In the genomic region with DNA sequence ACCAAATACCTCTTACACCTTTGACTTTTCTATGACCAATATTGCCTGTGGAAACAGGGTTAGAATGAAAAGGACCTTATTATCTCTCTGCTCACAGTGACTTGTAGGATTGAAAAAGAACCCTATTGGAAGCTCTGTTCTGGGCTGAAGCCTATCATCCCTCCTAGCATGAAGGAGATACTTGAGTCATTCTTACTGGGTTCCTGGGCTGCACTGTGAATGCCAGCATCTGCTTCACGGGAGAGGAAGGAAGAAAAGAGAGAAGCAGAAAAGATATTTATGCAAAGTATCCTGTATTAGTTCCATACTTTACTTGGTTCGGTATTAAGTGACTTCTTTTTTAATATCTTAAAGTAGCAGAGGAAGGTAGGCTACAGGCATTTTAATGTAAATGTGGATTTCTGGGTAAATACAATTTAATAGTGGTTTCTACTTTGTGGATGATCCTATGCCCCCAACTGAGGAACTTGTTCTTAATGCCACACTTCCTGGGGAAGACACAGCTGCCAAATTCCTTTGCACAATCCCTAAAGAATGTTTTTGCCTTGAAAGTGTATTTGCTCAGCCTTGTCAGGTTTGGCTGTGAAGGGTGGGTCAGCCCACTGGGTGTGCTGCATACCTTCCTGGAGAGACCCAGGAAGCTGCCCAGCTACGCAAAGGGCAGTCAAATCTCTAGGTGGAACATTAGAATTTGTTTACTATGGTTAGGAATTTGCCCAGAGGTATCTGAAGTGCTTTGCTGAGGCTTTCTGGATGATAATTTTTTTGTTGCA, we compare ENCODE assay signal across 14 cellular contexts. TPM values are rescaled to one million over a fixed set of nuclear protein-coding genes. Genes with fewer than 3 reads are reported as not detected.
A peak's percentile ranks its signal among the peaks of the same experiment; 100 is the strongest.
DNase-seq lines count a peak whose midpoint lies in the region; ATAC-seq and TF ChIP-seq lines count a peak whose summit lies in the region.
"Had no signal": no experiment of that assay in that cellular context is flagged by ENCODE, and none has a peak within 500 bp of the region (broad histone marks: within the 10 kb centered on the region; RNA-seq: fewer than 3 reads in every experiment).

No MANE protein-coding gene starts in this region.

- DNase-seq in ELF-1 (ENCODE audit: low read depth, low spot score) = peak; percentile 56
- peak; percentile 85 for DNase-seq in RWPE2 (ENCODE audit: low spot score)
- no peak for DNase-seq in esophagus squamous epithelium (lab: John Stamatoyannopoulos, UW)
- DNase-seq in trophoblast cell = peak; percentile 58 to 81
- no peak for DNase-seq in amniotic stem cell (lab: John Stamatoyannopoulos, UW)
- no peak for DNase-seq in SHP77 (lab: John Stamatoyannopoulos, UW)
- DNase-seq in neuronal stem cell (ENCODE audit: low spot score) = no peak
- DNase-seq in cerebellar nuclear complex (lab: John Stamatoyannopoulos, UW) = no peak
- DNase-seq: activated CD8-positive, alpha-beta memory T cell treated with anti-CD3 and anti-CD28 coated beads for 24 hours; KBM-7; NCI-H69; spleen had no signal

- H3K23ac ChIP-seq in trophoblast cell (ENCODE audit: low read length) (no peak overlapping the region), neuronal stem cell (ENCODE audit: low read depth, low read length, poor library complexity) (no peak overlapping the region)

- H2BK5ac ChIP-seq in trophoblast cell (ENCODE audit: low read depth, low read length, poor library complexity) = no peak overlapping the region
- no peak overlapping the region for H2BK5ac ChIP-seq in neuronal stem cell (ENCODE audit: low read length)

- H3K4ac ChIP-seq in trophoblast cell (ENCODE audit: low read depth, low read length) = no peak overlapping the region
- H3K4ac ChIP-seq in neuronal stem cell (ENCODE audit: low read length) = no peak overlapping the region

- no peak overlapping the region for H4K91ac ChIP-seq in trophoblast cell (ENCODE audit: low read depth, low read length)
- H4K91ac ChIP-seq in neuronal stem cell (ENCODE audit: low read depth, low read length, poor library complexity) = no peak overlapping the region

- TF ChIP-seq POLR2A in esophagus squamous epithelium (IDR thresholded peaks at IDR 0.05) = no peak

- H2BK12ac ChIP-seq in trophoblast cell (ENCODE audit: low read length) (no peak overlapping the region), neuronal stem cell (ENCODE audit: low read length) (no peak overlapping the region)

- H2BK120ac ChIP-seq in trophoblast cell (ENCODE audit: insufficient read depth, low read length, poor library complexity) (no peak overlapping the region), neuronal stem cell (ENCODE audit: low read depth, low read length) (no peak overlapping the region)

- H3K79me2 ChIP-seq in trophoblast cell (ENCODE audit: control insufficient read depth, insufficient read depth, low read length, poor library complexity) = no peaks in the 10 kb centered on the region

- H3K4me1 ChIP-seq in RWPE2 (ENCODE audit: insufficient read depth, poor library complexity, severe bottlenecking) = peaks cover 43% of the 10 kb centered on the region
- H3K4me1 ChIP-seq in esophagus squamous epithelium = peaks cover 0 to 57% (median 7%) of the 10 kb centered on the region in 3 donors
- peaks cover 0 to 3% of the 10 kb centered on the region in 2 experiments for H3K4me1 ChIP-seq in trophoblast cell (ENCODE audit: control insufficient read depth in 1 of 2, insufficient read depth in 2 of 2, low read length in 2 of 2)
- H3K4me1 ChIP-seq in neuronal stem cell (ENCODE audit: control insufficient read depth in 2 of 2, insufficient read depth in 1 of 2, low read depth in 1 of 2, low read length in 2 of 2) = peaks cover 0 to 2% of the 10 kb centered on the region in 2 donors
- H3K4me1 ChIP-seq: adrenal gland had no signal

- H3K9me3 ChIP-seq in RWPE2 (ENCODE audit: severe bottlenecking) = no peaks in the 10 kb centered on the region
- H3K9me3 ChIP-seq in esophagus squamous epithelium = no peaks in the 10 kb centered on the region
- H3K9me3 ChIP-seq in trophoblast cell (ENCODE audit: insufficient read depth, low read depth, low read length) = no peaks in the 10 kb centered on the region
- H3K9me3 ChIP-seq in neuronal stem cell (replicated peaks in 1 of 2; ENCODE audit: control insufficient read depth in 2 of 2, insufficient read depth in 1 of 2, low read depth in 1 of 2, low read length in 2 of 2) = no peaks in the 10 kb centered on the region
- H3K9me3 ChIP-seq: adrenal gland, spleen had no signal

- H2AFZ ChIP-seq in trophoblast cell (ENCODE audit: insufficient read depth, low read length, poor library complexity) (no peak overlapping the region), neuronal stem cell (ENCODE audit: low read length) (no peak overlapping the region)

- no peak overlapping the region for H3K9ac ChIP-seq in trophoblast cell (ENCODE audit: low read length)
- no peak overlapping the region for H3K9ac ChIP-seq in neuronal stem cell (ENCODE audit: low read depth, low read length, poor library complexity)

- no peak overlapping the region for H4K12ac ChIP-seq in trophoblast cell (ENCODE audit: low read depth, low read length)

- H2BK15ac ChIP-seq in neuronal stem cell (ENCODE audit: low read length) = no peak overlapping the region

- H3K79me1 ChIP-seq in trophoblast cell (ENCODE audit: low read length) (no peaks in the 10 kb centered on the region), neuronal stem cell (ENCODE audit: low read depth, low read length) (no peaks in the 10 kb centered on the region)

- intact Hi-C loops in esophagus squamous epithelium (cut with DNase I) = no loop called here

- H2AK5ac ChIP-seq in trophoblast cell (ENCODE audit: low read length) (no peak overlapping the region), neuronal stem cell (ENCODE audit: low read depth, low read length) (no peak overlapping the region)

- H3K36me3 ChIP-seq in RWPE2 (ENCODE audit: low read depth) (no peaks in the 10 kb centered on the region), esophagus squamous epithelium (no peaks in the 10 kb centered on the region), trophoblast cell (ENCODE audit: control insufficient read depth in 1 of 2, insufficient read depth in 2 of 2, low read length in 2 of 2) (no peaks in the 10 kb centered on the region), neuronal stem cell (replicated peaks in 1 of 2; ENCODE audit: control insufficient read depth in 2 of 2, insufficient read depth in 2 of 2, low read length in 2 of 2) (no peaks in the 10 kb centered on the region)
- H3K36me3 ChIP-seq: adrenal gland, spleen had no signal

- no peak overlapping the region for H4K8ac ChIP-seq in trophoblast cell (ENCODE audit: low read depth, low read length)
- no peak overlapping the region for H4K8ac ChIP-seq in neuronal stem cell (ENCODE audit: low read depth, low read length)

- H3K18ac ChIP-seq in trophoblast cell (ENCODE audit: low read length) (no peak overlapping the region), neuronal stem cell (ENCODE audit: low read length) (no peak overlapping the region)

- TF ChIP-seq CTCF in RWPE2 (IDR thresholded peaks at IDR 0.05; ENCODE audit: poor library complexity, severe bottlenecking) (peak; percentile 5), esophagus squamous epithelium (IDR thresholded peaks at IDR 0.05) (peak in 2 of 6 experiments; percentile 8 to 19)

- H3K4me2 ChIP-seq in trophoblast cell (ENCODE audit: low read length) (no peak overlapping the region), neuronal stem cell (ENCODE audit: insufficient read depth, low read length, poor library complexity, severe bottlenecking) (no peak overlapping the region)

- H3K27me3 ChIP-seq in RWPE2 (ENCODE audit: insufficient read depth, poor library complexity, severe bottlenecking) = no peaks in the 10 kb centered on the region
- H3K27me3 ChIP-seq in esophagus squamous epithelium = no peaks in the 10 kb centered on the region
- no peaks in the 10 kb centered on the region for H3K27me3 ChIP-seq in trophoblast cell (ENCODE audit: insufficient read depth, low read length)
- H3K27me3 ChIP-seq in neuronal stem cell (ENCODE audit: control insufficient read depth in 3 of 3, insufficient read depth in 3 of 3, low read depth in 1 of 3, low read length in 3 of 3) = no peaks in the 10 kb centered on the region
- H3K27me3 ChIP-seq: adrenal gland, spleen had no signal

- H3K27ac ChIP-seq in RWPE2 (ENCODE audit: poor library complexity, severe bottlenecking) (peak overlapping the region; percentile 97), esophagus squamous epithelium (peak overlapping the region; percentile 36 to 90 (median 84)), trophoblast cell (ENCODE audit: low read depth, low read length) (no peak overlapping the region), neuronal stem cell (replicated peaks; ENCODE audit: low read length) (no peak overlapping the region)
- H3K27ac ChIP-seq: adrenal gland, spleen had no signal

- H3K4me3 ChIP-seq in RWPE2 (ENCODE audit: severe bottlenecking) (no peak overlapping the region), esophagus squamous epithelium (no peak overlapping the region), trophoblast cell (ENCODE audit: low read depth, low read length) (no peak overlapping the region), neuronal stem cell (ENCODE audit: low read length in 2 of 2) (no peak overlapping the region)
- H3K4me3 ChIP-seq: adrenal gland, spleen had no signal

- peak; percentile 94 for ATAC-seq in RWPE2 (ENCODE audit: low read depth)

- WGBS in esophagus squamous epithelium, 2 donors = 15 to 27% methylated on average over 3 of the region's 3 CpGs
- no CpG with 5 or more reads among the region's 3 CpGs for WGBS in trophoblast cell (ENCODE audit: extremely low coverage, insufficient coverage, insufficient read length)
- WGBS in neuronal stem cell (ENCODE audit: extremely low coverage in 2 of 2, insufficient read length in 2 of 2, insufficient replicate concordance in 1 of 2), 2 donors = no CpG with 5 or more reads among the region's 3 CpGs

- no peak overlapping the region for H3K14ac ChIP-seq in trophoblast cell (ENCODE audit: low read length)
- no peak overlapping the region for H3K14ac ChIP-seq in neuronal stem cell (ENCODE audit: low read length)

RNA-seq across cellular contexts. Expression of a gene that starts 13.7 kb away (rescaled TPM):
- total RNA-seq in esophagus squamous epithelium = 100 to 1,000 TPM; 255 to 453 (median 376) TPM
- 0.21 TPM in 2 replicates for polyA plus RNA-seq in trophoblast cell (2013)
- not detected for polyA plus RNA-seq in neuronal stem cell (2013, experiment 1 of 2)
- polyA plus RNA-seq in neuronal stem cell (2013, experiment 2 of 2) = not detected
- total RNA-seq: fibroblast of villous mesenchyme, spleen had no signal

Comparison
In these comparisons a context has a peak if more than half of its experiments do, and no peak if none do; other contexts are left out.
1. DNase-seq: peak in ELF-1 (single experiment), RWPE2 (single experiment) and trophoblast cell (2 of 2); none in esophagus squamous epithelium (single experiment), amniotic stem cell (single experiment), SHP77 (0 of 2), neuronal stem cell (single experiment) and cerebellar nuclear complex (0 of 2).
2. H3K27ac ChIP-seq: peak in RWPE2 (single experiment) and esophagus squamous epithelium (4 of 4); none in trophoblast cell (single experiment) and neuronal stem cell (single experiment).